In the genomic region with DNA sequence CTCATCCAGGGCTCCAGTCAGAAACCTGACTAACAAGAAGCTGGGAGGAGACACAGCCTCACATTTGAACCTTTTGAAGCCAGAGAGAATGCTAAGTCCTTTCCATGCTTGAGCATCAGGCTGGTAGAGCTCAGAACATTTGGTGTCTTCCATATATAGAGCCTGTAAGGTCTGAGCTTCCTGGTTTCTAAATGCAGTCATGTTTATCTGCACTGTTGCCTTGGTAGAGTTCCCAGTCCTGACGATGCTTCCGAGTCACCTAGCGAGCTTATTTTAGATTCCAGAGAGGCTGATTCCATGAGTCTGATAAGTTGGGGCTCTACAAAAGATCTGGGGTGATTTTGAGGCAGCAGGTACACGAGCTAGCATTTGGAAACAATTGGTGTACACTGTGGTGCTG, we compare ENCODE assay signal across 12 cellular contexts.
"Had no signal": no experiment of that assay in that cellular context is flagged by ENCODE, and none has a peak within 500 bp of the region (broad histone marks: within the 10 kb centered on the region; RNA-seq: fewer than 3 reads in every experiment).

No MANE protein-coding gene starts in this region.

- H3K4me1 ChIP-seq: stomach, tibial artery, uterus had no signal

- ATAC-seq: activated CD4-positive, alpha-beta T cell treated with anti-CD3 and anti-CD28 coated beads for 36 hours; activated CD8-positive, alpha-beta T cell treated with anti-CD3 and anti-CD28 coated beads, Interleukin-2, amount 10 ng/mL, durations not matched to agents 7 days and 5 days; activated T-helper 17 cell treated with anti-CD3 and anti-CD28 coated beads, Interleukin-2, amount 50 U/mL, for 72 hours; mucosa of descending colon had no signal

- H3K36me3 ChIP-seq: stomach, tibial artery, uterus had no signal

- H3K27ac ChIP-seq: skin epidermis, stomach, tibial artery, uterus, VCaP had no signal

- H3K9me3 ChIP-seq: mucosa of descending colon, stomach, tibial artery, uterus had no signal

- H3K27me3 ChIP-seq: stomach, tibial artery, uterus had no signal

- DNase-seq: activated CD4-positive, alpha-beta T cell treated with anti-CD3 and anti-CD28 coated beads for 36 hours; activated CD8-positive, alpha-beta T cell treated with anti-CD3 and anti-CD28 coated beads, Interleukin-2, amount 10 ng/mL, durations not matched to agents 7 days and 5 days; activated naive CD4-positive, alpha-beta T cell treated with anti-CD3 and anti-CD28 coated beads for 36 hours; central memory CD4-positive, alpha-beta T cell; mucosa of descending colon; stomach; T1000; tibial artery; uterus had no signal

- H3K4me3 ChIP-seq: mucosa of descending colon, skin epidermis, stomach, tibial artery, uterus had no signal
